9 cellular contexts compared by ENCODE assay signal in the genomic region with DNA sequence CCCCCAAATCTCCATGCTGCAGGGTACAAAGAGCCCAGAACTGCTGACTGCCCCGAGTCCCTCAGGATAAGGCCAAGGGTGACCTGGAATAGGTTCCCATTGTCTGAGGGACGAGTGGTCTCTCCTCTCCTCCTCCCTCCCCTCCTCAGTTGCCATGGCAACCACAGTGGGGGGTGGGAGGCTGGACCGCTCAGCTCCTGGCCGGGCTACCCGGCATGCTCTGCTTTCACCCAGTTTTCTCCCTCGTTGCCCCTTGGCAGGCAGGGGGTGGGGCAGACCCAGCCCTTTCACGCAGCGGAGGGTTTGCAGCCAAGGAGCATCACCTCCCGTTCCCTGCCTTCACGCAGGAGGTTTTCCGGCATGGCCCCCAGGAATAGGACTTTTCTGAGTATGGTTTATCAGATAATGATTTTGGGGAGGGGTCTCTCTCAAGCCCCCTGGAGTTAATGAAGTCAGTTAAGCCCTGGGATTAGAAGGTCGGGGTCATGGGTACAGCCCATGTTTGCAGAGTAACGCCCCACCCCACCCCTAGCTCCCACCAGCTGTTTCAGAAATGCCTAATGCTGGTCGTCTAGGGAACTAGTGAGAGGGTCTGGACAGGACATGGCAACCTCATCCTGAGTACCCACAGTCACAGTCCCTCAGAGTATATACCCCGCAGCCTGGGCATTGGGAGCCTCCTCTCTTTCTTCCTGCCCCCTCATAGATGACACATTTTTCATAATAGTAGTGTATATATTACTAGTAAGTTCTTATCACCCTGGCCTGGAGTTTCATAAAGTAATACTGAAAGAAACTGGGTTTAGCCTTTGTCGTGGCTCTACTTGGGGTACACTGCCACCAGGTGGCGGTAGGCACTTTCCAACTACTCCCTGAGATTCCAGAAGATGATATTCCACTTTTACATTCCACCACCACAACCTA. TPM values are rescaled to one million over a fixed set of nuclear protein-coding genes. Genes with fewer than 3 reads are reported as not detected.
DNase-seq lines count a peak whose midpoint lies in the region; ATAC-seq, FAIRE-seq and TF ChIP-seq lines count a peak whose summit lies in the region.
"Had no signal": no experiment of that assay in that cellular context is flagged by ENCODE, and none has a peak within 500 bp of the region (broad histone marks: within the 10 kb centered on the region; RNA-seq: fewer than 3 reads in every experiment).

No MANE protein-coding gene starts in this region.

- intact Hi-C loops in colonic mucosa (cut with DNase I) (loop anchor here (2.0 to 10.0 kb wide), 2 partner anchors 191 to 257 kb away; no protein-coding TSS in a partner anchor), thyroid gland (cut with DNase I) (no loop called here)
- intact Hi-C loops in activated T-helper 2 cell treated with anti-CD3 and anti-CD28 coated beads, Interferon-gamma antibody, Interleukin-2, Interleukin-4, amounts not matched to agents 10 μg/mL and 5 μg/mL and 100 μg/mL, durations not matched to agents 14 hours and 24 hours and 36 hours (cut with micrococcal nuclease): no loop called here

- 11 to 13% methylated on average over 9 to 14 of the region's 17 CpGs for WGBS in thyroid gland, 2 donors

- H3K27me3 Mint-ChIP-seq in activated T-helper 2 cell treated with anti-CD3 and anti-CD28 coated beads, Interferon-gamma antibody, Interleukin-2, Interleukin-4, amounts not matched to agents 10 μg/mL and 5 μg/mL and 100 μg/mL, durations not matched to agents 14 hours and 24 hours and 36 hours (ENCODE audit: low read depth): peaks cover 39% of the 10 kb centered on the region

- H3K27ac ChIP-seq in colonic mucosa (no peak overlapping the region), thyroid gland (no peak overlapping the region)

- no peak overlapping the region for H3K4me3 ChIP-seq in colonic mucosa
- H3K4me3 ChIP-seq in thyroid gland (replicated peaks in 1 of 3): no peak overlapping the region

- peaks cover 6% of the 10 kb centered on the region for H3K4me1 Mint-ChIP-seq in activated T-helper 2 cell treated with anti-CD3 and anti-CD28 coated beads, Interferon-gamma antibody, Interleukin-2, Interleukin-4, amounts not matched to agents 10 μg/mL and 5 μg/mL and 100 μg/mL, durations not matched to agents 14 hours and 24 hours and 36 hours (ENCODE audit: low read depth)

- FAIRE-seq in D721Med (lab: Jason Lieb, UNC): no peak

- no peak overlapping the region for H3K4me3 Mint-ChIP-seq in activated T-helper 2 cell treated with anti-CD3 and anti-CD28 coated beads, Interferon-gamma antibody, Interleukin-2, Interleukin-4, amounts not matched to agents 10 μg/mL and 5 μg/mL and 100 μg/mL, durations not matched to agents 14 hours and 24 hours and 36 hours (ENCODE audit: low read depth)

- H3K36me3 ChIP-seq in colonic mucosa (no peaks in the 10 kb centered on the region), thyroid gland (no peaks in the 10 kb centered on the region)

- H3K9me3 Mint-ChIP-seq in activated T-helper 2 cell treated with anti-CD3 and anti-CD28 coated beads, Interferon-gamma antibody, Interleukin-2, Interleukin-4, amounts not matched to agents 10 μg/mL and 5 μg/mL and 100 μg/mL, durations not matched to agents 14 hours and 24 hours and 36 hours: no peaks in the 10 kb centered on the region

- no peak for DNase-seq in D721Med (ENCODE audit: insufficient read length, low spot score)
- DNase-seq in H4 (ENCODE audit: low spot score): peak; percentile 54
- DNase-seq in NCI-H748 treated with DMSO at 0.1 percent for 48 hours (lab: John Stamatoyannopoulos, UW): peak; percentile 44
- peak; percentile 84 for DNase-seq in colonic mucosa
- peak; percentile 72 to 87 for DNase-seq in lung microvascular endothelial cell (ENCODE audit: low read depth in 2 of 2)
- DNase-seq in thyroid gland: peak; percentile 32 to 38
- no peak for DNase-seq in activated T-helper 2 cell treated with anti-CD3 and anti-CD28 coated beads, Interferon-gamma antibody, Interleukin-2, Interleukin-4, amounts not matched to agents 10 μg/mL and 5 μg/mL and 100 μg/mL, durations not matched to agents 14 hours and 24 hours and 36 hours (ENCODE audit: low spot score)

- H3K27ac Mint-ChIP-seq in activated T-helper 2 cell treated with anti-CD3 and anti-CD28 coated beads, Interferon-gamma antibody, Interleukin-2, Interleukin-4, amounts not matched to agents 10 μg/mL and 5 μg/mL and 100 μg/mL, durations not matched to agents 14 hours and 24 hours and 36 hours: no peak overlapping the region

- H3K27me3 ChIP-seq in colonic mucosa (no peaks in the 10 kb centered on the region), thyroid gland (no peaks in the 10 kb centered on the region)

- TF ChIP-seq POLR2A in thyroid gland (IDR thresholded peaks at IDR 0.05): no peak

- TF ChIP-seq CTCF in D721Med (IDR thresholded peaks at IDR 0.05; ENCODE audit: insufficient read depth, missing control alignments) (peak; percentile 54), colonic mucosa (IDR thresholded peaks at IDR 0.05) (peak; percentile 77), thyroid gland (IDR thresholded peaks at IDR 0.05) (peak in 5 of 6 experiments; percentile 10 to 49 (median 40))

- H3K4me1 ChIP-seq in colonic mucosa: peaks cover 6% of the 10 kb centered on the region
- H3K4me1 ChIP-seq in thyroid gland: no peaks in the 10 kb centered on the region

- no peak for ATAC-seq in GM21723 (IDR thresholded peaks at IDR 0.05; ENCODE audit: unreplicated experiment)

- no peak overlapping the region for H3K9ac ChIP-seq in colonic mucosa (ENCODE audit: low read depth in 2 of 2, low read length in 2 of 2)

- no peaks in the 10 kb centered on the region for H3K36me3 Mint-ChIP-seq in activated T-helper 2 cell treated with anti-CD3 and anti-CD28 coated beads, Interferon-gamma antibody, Interleukin-2, Interleukin-4, amounts not matched to agents 10 μg/mL and 5 μg/mL and 100 μg/mL, durations not matched to agents 14 hours and 24 hours and 36 hours (ENCODE audit: low read depth)

- no peaks in the 10 kb centered on the region for H3K9me3 ChIP-seq in colonic mucosa
- no peaks in the 10 kb centered on the region for H3K9me3 ChIP-seq in thyroid gland

RNA-seq across cellular contexts. Expression of a gene that starts 20.7 kb away (rescaled TPM):
- not detected in 2 replicates for total RNA-seq in H4 (2014; rRNA removed; shearing (Covaris generic))
- total RNA-seq in colonic mucosa (10 to 100 TPM; 44.6 to 72.5 TPM), lung microvascular endothelial cell (not detected in 2 replicates), thyroid gland (100 to 1,000 TPM in 3 of 4 donors, 10 to 100 TPM in 1; 83.4 to 258 (median 146) TPM)
- not detected in 2 replicates for total RNA-seq in activated T-helper 2 cell treated with anti-CD3 and anti-CD28 coated beads, Interferon-gamma antibody, Interleukin-2, Interleukin-4, amounts not matched to agents 10 μg/mL and 5 μg/mL and 100 μg/mL, durations not matched to agents 14 hours and 24 hours and 36 hours
- total RNA-seq: T-helper 2 cell treated with Interferon-gamma antibody and Interleukin-4, amounts not matched to agents 100 ng/mL and 5 ng/mL, for 36 hours had no signal

RNA-seq across cellular contexts. Expression of a gene that starts 30.3 kb away (rescaled TPM):
- total RNA-seq in H4 (2014; rRNA removed; shearing (Covaris generic)): not detected in 2 replicates
- total RNA-seq in colonic mucosa (10 to 100 TPM; 45.4 to 80.9 TPM), lung microvascular endothelial cell (not detected in 2 replicates), thyroid gland (100 to 1,000 TPM in 1 of 4 donors, 10 to 100 TPM in 3; 36.0 to 111 (median 69.5) TPM)
- not detected in 2 replicates for total RNA-seq in activated T-helper 2 cell treated with anti-CD3 and anti-CD28 coated beads, Interferon-gamma antibody, Interleukin-2, Interleukin-4, amounts not matched to agents 10 μg/mL and 5 μg/mL and 100 μg/mL, durations not matched to agents 14 hours and 24 hours and 36 hours
- total RNA-seq: T-helper 2 cell treated with Interferon-gamma antibody and Interleukin-4, amounts not matched to agents 100 ng/mL and 5 ng/mL, for 36 hours had no signal

RNA-seq across cellular contexts. Expression of a gene that starts 36.9 kb away (rescaled TPM):
- 55.5 and 70.9 TPM in 2 replicates for total RNA-seq in H4 (2014; rRNA removed; shearing (Covaris generic))
- 100 to 1,000 TPM in 1 of 2 donors, 10 to 100 TPM in 1; 71.9 to 150 TPM for total RNA-seq in colonic mucosa
- total RNA-seq in lung microvascular endothelial cell: 18.7 and 20.9 TPM in 2 replicates
- 10 to 100 TPM in 3 of 4 donors, 1 to 10 TPM in 1; 7.5 to 27.3 (median 23.8) TPM for total RNA-seq in thyroid gland
- total RNA-seq in activated T-helper 2 cell treated with anti-CD3 and anti-CD28 coated beads, Interferon-gamma antibody, Interleukin-2, Interleukin-4, amounts not matched to agents 10 μg/mL and 5 μg/mL and 100 μg/mL, durations not matched to agents 14 hours and 24 hours and 36 hours: not detected in 2 replicates
- total RNA-seq: T-helper 2 cell treated with Interferon-gamma antibody and Interleukin-4, amounts not matched to agents 100 ng/mL and 5 ng/mL, for 36 hours had no signal

RNA-seq across cellular contexts. Expression of a gene that starts 37.3 kb away (rescaled TPM):
- not detected in 2 replicates for total RNA-seq in H4 (2014; rRNA removed; shearing (Covaris generic))
- total RNA-seq in colonic mucosa (10 to 100 TPM; 38.5 to 72.4 TPM), lung microvascular endothelial cell (not detected in 2 replicates), thyroid gland (100 to 1,000 TPM in 1 of 4 donors, 10 to 100 TPM in 3; 38.9 to 120 (median 65.3) TPM)
- total RNA-seq in activated T-helper 2 cell treated with anti-CD3 and anti-CD28 coated beads, Interferon-gamma antibody, Interleukin-2, Interleukin-4, amounts not matched to agents 10 μg/mL and 5 μg/mL and 100 μg/mL, durations not matched to agents 14 hours and 24 hours and 36 hours: not detected in 2 replicates
- total RNA-seq: T-helper 2 cell treated with Interferon-gamma antibody and Interleukin-4, amounts not matched to agents 100 ng/mL and 5 ng/mL, for 36 hours had no signal

Comparison
In these comparisons a context has a peak if more than half of its experiments do, and no peak if none do; other contexts are left out.
1. DNase-seq: peak in H4 (single experiment), NCI-H748 treated with DMSO at 0.1 percent for 48 hours (single experiment), colonic mucosa (single experiment), lung microvascular endothelial cell (2 of 2) and thyroid gland (2 of 2); none in D721Med (single experiment) and activated T-helper 2 cell treated with anti-CD3 and anti-CD28 coated beads, Interferon-gamma antibody, Interleukin-2, Interleukin-4, amounts not matched to agents 10 μg/mL and 5 μg/mL and 100 μg/mL, durations not matched to agents 14 hours and 24 hours and 36 hours (single experiment).
2. RNA of a gene that starts 20.7 kb away (total RNA-seq): 83.4 to 258 TPM in thyroid gland and 44.6 to 72.5 TPM in colonic mucosa; not detected in H4, not detected in lung microvascular endothelial cell and not detected in activated T-helper 2 cell treated with anti-CD3 and anti-CD28 coated beads, Interferon-gamma antibody, Interleukin-2, Interleukin-4, amounts not matched to agents 10 μg/mL and 5 μg/mL and 100 μg/mL, durations not matched to agents 14 hours and 24 hours and 36 hours; every median in the first group is over 10 times any median in the second.
3. RNA of a gene that starts 30.3 kb away (total RNA-seq): 45.4 to 80.9 TPM in colonic mucosa and 36.0 to 111 TPM in thyroid gland; not detected in H4, not detected in lung microvascular endothelial cell and not detected in activated T-helper 2 cell treated with anti-CD3 and anti-CD28 coated beads, Interferon-gamma antibody, Interleukin-2, Interleukin-4, amounts not matched to agents 10 μg/mL and 5 μg/mL and 100 μg/mL, durations not matched to agents 14 hours and 24 hours and 36 hours; every median in the first group is over 10 times any median in the second.
4. Peak in every context shown above with its lines, with median percentiles within 50 percentile points of each other: CTCF ChIP-seq.